In the genomic region with DNA sequence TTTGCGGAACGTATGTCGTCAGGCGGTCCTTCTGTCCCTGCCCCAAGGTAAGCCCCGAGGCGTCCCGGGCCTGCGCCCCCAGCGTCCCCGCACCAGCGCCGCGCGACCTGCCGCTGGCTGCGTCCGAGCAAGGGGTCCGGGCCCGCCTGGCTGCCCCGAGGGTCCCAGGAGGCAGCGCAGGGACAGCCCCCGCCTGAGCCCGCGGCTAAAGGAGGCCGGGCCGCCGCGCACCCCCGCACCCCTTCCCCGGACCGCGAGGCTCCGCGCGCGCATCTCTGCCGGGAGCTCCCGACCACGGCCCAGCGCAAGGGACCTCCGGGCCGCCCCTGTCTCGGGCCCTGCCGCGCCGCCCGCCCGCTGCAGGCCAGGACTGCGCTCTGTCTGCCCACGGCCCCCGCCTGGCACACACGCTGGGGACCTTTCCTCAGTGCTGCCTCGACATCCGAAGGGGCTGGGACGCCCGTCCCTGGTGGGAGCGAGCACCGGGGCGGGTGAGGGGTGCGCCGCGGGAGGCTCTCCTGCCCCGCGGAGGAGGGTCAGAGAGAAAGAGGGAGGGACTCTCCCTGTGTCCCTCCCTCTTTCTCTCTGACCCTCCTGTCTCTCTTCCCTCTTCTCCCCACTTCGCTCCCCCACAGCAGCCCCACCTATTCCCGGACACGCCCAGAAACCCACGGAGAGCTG, we compare ENCODE assay signal across 10 cellular contexts. TPM values are rescaled to one million over a fixed set of nuclear protein-coding genes. Genes with fewer than 3 reads are reported as not detected.
A peak's percentile ranks its signal among the peaks of the same experiment; 100 is the strongest.
DNase-seq lines count a peak whose midpoint lies in the region; ATAC-seq and TF ChIP-seq lines count a peak whose summit lies in the region.
"Had no signal": no experiment of that assay in that cellular context is flagged by ENCODE, and none has a peak within 500 bp of the region (broad histone marks: within the 10 kb centered on the region; RNA-seq: fewer than 3 reads in every experiment).

No MANE protein-coding gene starts in this region.

- H3K4me3 ChIP-seq in left ventricle myocardium inferior, result peak overlapping the region; percentile 63
- H3K4me3 ChIP-seq: SK-N-MC had no signal

- DNase-seq in GM03348 (ENCODE audit: low spot score), result peak; percentile 79
- DNase-seq in activated T-helper 1 cell treated with anti-CD3 and anti-CD28 coated beads, Interleukin-12 subunit alpha, Interleukin-12 subunit beta, Interleukin-2, Interleukin-4 antibody, amounts not matched to agents 30 ng/mL and 10 ng/mL and 1 ng/mL, durations not matched to agents 14 hours and 24 hours and 36 hours (ENCODE audit: low spot score), result no peak
- no peak for DNase-seq in left ventricle myocardium inferior
- DNase-seq in retina, result peak; percentile 51
- DNase-seq in NCI-H1092 (lab: John Stamatoyannopoulos, UW), result no peak
- DNase-seq in activated naive CD4-positive, alpha-beta T cell (lab: John Stamatoyannopoulos, UW), result no peak

- peaks cover 13% of the 10 kb centered on the region for H3K4me1 ChIP-seq in left ventricle myocardium inferior

- peak overlapping the region; percentile 22 for H3K4me3 Mint-ChIP-seq in activated T-helper 1 cell treated with anti-CD3 and anti-CD28 coated beads, Interleukin-12 subunit alpha, Interleukin-12 subunit beta, Interleukin-2, Interleukin-4 antibody, amounts not matched to agents 30 ng/mL and 10 ng/mL and 1 ng/mL, durations not matched to agents 14 hours and 24 hours and 36 hours

- H3K9me3 ChIP-seq in left ventricle myocardium inferior (replicated peaks), result no peaks in the 10 kb centered on the region

- no peaks in the 10 kb centered on the region for H3K9me3 Mint-ChIP-seq in activated T-helper 1 cell treated with anti-CD3 and anti-CD28 coated beads, Interleukin-12 subunit alpha, Interleukin-12 subunit beta, Interleukin-2, Interleukin-4 antibody, amounts not matched to agents 30 ng/mL and 10 ng/mL and 1 ng/mL, durations not matched to agents 14 hours and 24 hours and 36 hours
- H3K9me3 Mint-ChIP-seq: IgD-negative memory B cell had no signal

- H3K4me1 Mint-ChIP-seq in activated T-helper 1 cell treated with anti-CD3 and anti-CD28 coated beads, Interleukin-12 subunit alpha, Interleukin-12 subunit beta, Interleukin-2, Interleukin-4 antibody, amounts not matched to agents 30 ng/mL and 10 ng/mL and 1 ng/mL, durations not matched to agents 14 hours and 24 hours and 36 hours (ENCODE audit: low read depth), result no peaks in the 10 kb centered on the region

- intact Hi-C loops in activated T-helper 1 cell treated with anti-CD3 and anti-CD28 coated beads, Interleukin-12 subunit alpha, Interleukin-12 subunit beta, Interleukin-2, Interleukin-4 antibody, amounts not matched to agents 30 ng/mL and 10 ng/mL and 1 ng/mL, durations not matched to agents 14 hours and 24 hours and 36 hours (cut with micrococcal nuclease), result no loop called here
- intact Hi-C loops in left ventricle myocardium inferior (cut with micrococcal nuclease), result no loop called here

- peaks cover 28% of the 10 kb centered on the region for H3K27me3 ChIP-seq in left ventricle myocardium inferior (ENCODE audit: low read depth)

- H3K27ac ChIP-seq in left ventricle myocardium inferior (replicated peaks), result no peak overlapping the region
- H3K27ac ChIP-seq: SK-N-MC had no signal

- H3K36me3 ChIP-seq in left ventricle myocardium inferior, result peaks cover 19% of the 10 kb centered on the region

- no peak overlapping the region for H3K27ac Mint-ChIP-seq in activated T-helper 1 cell treated with anti-CD3 and anti-CD28 coated beads, Interleukin-12 subunit alpha, Interleukin-12 subunit beta, Interleukin-2, Interleukin-4 antibody, amounts not matched to agents 30 ng/mL and 10 ng/mL and 1 ng/mL, durations not matched to agents 14 hours and 24 hours and 36 hours

- ATAC-seq in GM21515 (IDR thresholded peaks at IDR 0.05; ENCODE audit: unreplicated experiment), result no peak
- ATAC-seq in HG02678 (IDR thresholded peaks at IDR 0.05; ENCODE audit: unreplicated experiment), result no peak

- TF ChIP-seq CTCF in left ventricle myocardium inferior (IDR thresholded peaks at IDR 0.05; ENCODE audit: borderline replicate concordance), result no peak

- H3K36me3 Mint-ChIP-seq in activated T-helper 1 cell treated with anti-CD3 and anti-CD28 coated beads, Interleukin-12 subunit alpha, Interleukin-12 subunit beta, Interleukin-2, Interleukin-4 antibody, amounts not matched to agents 30 ng/mL and 10 ng/mL and 1 ng/mL, durations not matched to agents 14 hours and 24 hours and 36 hours (ENCODE audit: low read depth), result peaks cover 8% of the 10 kb centered on the region

- peaks cover 26% of the 10 kb centered on the region for H3K27me3 Mint-ChIP-seq in activated T-helper 1 cell treated with anti-CD3 and anti-CD28 coated beads, Interleukin-12 subunit alpha, Interleukin-12 subunit beta, Interleukin-2, Interleukin-4 antibody, amounts not matched to agents 30 ng/mL and 10 ng/mL and 1 ng/mL, durations not matched to agents 14 hours and 24 hours and 36 hours (ENCODE audit: insufficient read depth)

RNA-seq across cellular contexts. Expression of a gene that starts 25.0 kb away (rescaled TPM):
- total RNA-seq in activated T-helper 1 cell treated with anti-CD3 and anti-CD28 coated beads, Interleukin-12 subunit alpha, Interleukin-12 subunit beta, Interleukin-2, Interleukin-4 antibody, amounts not matched to agents 30 ng/mL and 10 ng/mL and 1 ng/mL, durations not matched to agents 14 hours and 24 hours and 36 hours, result not detected in 2 replicates
- not detected for total RNA-seq in left ventricle myocardium inferior

Comparison
In these comparisons a context has a peak if more than half of its experiments do, and no peak if none do; other contexts are left out.
1. DNase-seq: peak in GM03348 (single experiment) and retina (single experiment); none in activated T-helper 1 cell treated with anti-CD3 and anti-CD28 coated beads, Interleukin-12 subunit alpha, Interleukin-12 subunit beta, Interleukin-2, Interleukin-4 antibody, amounts not matched to agents 30 ng/mL and 10 ng/mL and 1 ng/mL, durations not matched to agents 14 hours and 24 hours and 36 hours (single experiment), left ventricle myocardium inferior (single experiment), NCI-H1092 (single experiment) and activated naive CD4-positive, alpha-beta T cell (0 of 4).